In genomic region chr2:176752295-176752694, GRCh38 we compare ENCODE assay signal across 21 cellular contexts.
DNase-seq lines count a peak whose midpoint lies in the region; FAIRE-seq and TF ChIP-seq lines count a peak whose summit lies in the region.
"Had no signal": no experiment of that assay in that cellular context is flagged by ENCODE, and none has a peak within 500 bp of the region (broad histone marks: within the 10 kb centered on the region; RNA-seq: fewer than 3 reads in every experiment).

No MANE protein-coding gene starts in this region.

- no peaks in the 10 kb centered on the region for H3K36me3 ChIP-seq in A673 (ENCODE audit: insufficient read depth, low read length, poor library complexity, severe bottlenecking)
- 0 out of 2 replicates have a peak, but pooled peaks cover 4% of the 10 kb centered on the region for H3K36me3 ChIP-seq in Karpas-422 (ENCODE audit: insufficient read depth, low read length)
- peaks cover 13% of the 10 kb centered on the region for H3K36me3 ChIP-seq in OCI-LY7 (ENCODE audit: insufficient read depth, low read length)

- DNase-seq in A673 (ENCODE audit: low spot score) (no peak), Karpas-422 (no peak), NCI-H2227 (lab: John Stamatoyannopoulos, UW; ENCODE audit: unreplicated experiment) (peak; percentile 45), OCI-LY7 (ENCODE audit: low spot score) (no peak), head of caudate nucleus (no peak), frontal cortex (ENCODE audit: low spot score in 2 of 2) (no peak), hippocampal formation (lab: John Stamatoyannopoulos, UW) (no peak)
- DNase-seq: 8988T; C1 segment of cervical spinal cord; Calu3; CD4-positive, alpha-beta memory T cell; COR-L47; DMS53; DMS79 treated with DMSO at 0.1 percent for 48 hours; GF-D8; GM23248; H7; HCEC 1CT had no signal

- TF ChIP-seq CTCF in A673 (conservative IDR thresholded peaks at IDR 0.05; ENCODE audit: low read depth, low read length) (no peak), OCI-LY7 (conservative IDR thresholded peaks at IDR 0.05; ENCODE audit: low read length) (no peak)

- H3K9ac ChIP-seq in Karpas-422 (ENCODE audit: low read length), result peak overlapping the region; percentile 9
- H3K9ac ChIP-seq: GM23248 had no signal

- H3K4me3 ChIP-seq in A673 (ENCODE audit: low read depth, low read length, poor library complexity, severe bottlenecking), result no peak overlapping the region
- H3K4me3 ChIP-seq in Karpas-422 (ENCODE audit: low read length), result no peak overlapping the region
- no peak overlapping the region for H3K4me3 ChIP-seq in OCI-LY7 (ENCODE audit: low read depth, low read length, poor library complexity, severe bottlenecking)
- H3K4me3 ChIP-seq: A549, GM23248 had no signal

- intact Hi-C loops in A673 (cut with micrococcal nuclease; ENCODE audit: unreplicated experiment), result no loop called here
- intact Hi-C loops in OCI-LY7 (cut with micrococcal nuclease; ENCODE audit: unreplicated experiment), result no loop called here
- intact Hi-C loops in head of caudate nucleus (cut with DNase I), result no loop called here

- no peaks in the 10 kb centered on the region for H3K9me3 ChIP-seq in A673 (ENCODE audit: low read depth, low read length, poor library complexity, severe bottlenecking)
- no peaks in the 10 kb centered on the region for H3K9me3 ChIP-seq in Karpas-422 (ENCODE audit: low read length)
- H3K9me3 ChIP-seq in OCI-LY7 (ENCODE audit: low read length), result no peaks in the 10 kb centered on the region
- H3K9me3 ChIP-seq: A549 had no signal

- H3K9me2 ChIP-seq in Karpas-422 (replicated peaks; ENCODE audit: insufficient read depth, low read length) (no peaks in the 10 kb centered on the region), OCI-LY7 (ENCODE audit: insufficient read depth, low read length) (no peaks in the 10 kb centered on the region)

- H3K27ac ChIP-seq in A673 (ENCODE audit: low read depth, low read length, poor library complexity, severe bottlenecking), result peak overlapping the region; percentile 66
- peak overlapping the region; percentile 98 for H3K27ac ChIP-seq in Karpas-422 (ENCODE audit: low read length)
- no peak overlapping the region for H3K27ac ChIP-seq in OCI-LY7 (ENCODE audit: low read depth, low read length, poor library complexity, severe bottlenecking)
- H3K27ac ChIP-seq: A549, GM23248 had no signal

- no peaks in the 10 kb centered on the region for H4K20me1 ChIP-seq in Karpas-422 (ENCODE audit: insufficient read depth, low read depth, low read length)
- H4K20me1 ChIP-seq in OCI-LY7 (ENCODE audit: insufficient read depth, low read length), result no peaks in the 10 kb centered on the region

- FAIRE-seq in frontal cortex (lab: Jason Lieb, UNC), result no peak
- FAIRE-seq: A549, GM19239, H1 had no signal

- CTCF ChIA-PET in A673 (lab: Charles Lee) (no interaction called here), OCI-LY7 (lab: Charles Lee; ENCODE audit: unreplicated experiment) (no interaction called here)

- no TSS peak for BruUV-seq in A673 (replicated peaks; lab: Mats Ljungman, UMichigan)
- BruUV-seq in OCI-LY7 (replicated peaks; lab: Mats Ljungman, UMichigan), result no TSS peak

- H3K4me1 ChIP-seq in A673 (ENCODE audit: insufficient read depth, low read length, poor library complexity, severe bottlenecking) (peaks cover 95% of the 10 kb centered on the region), Karpas-422 (ENCODE audit: low read length) (peaks cover 98% of the 10 kb centered on the region), OCI-LY7 (ENCODE audit: insufficient read depth, low read length, poor library complexity, severe bottlenecking) (peaks cover 70% of the 10 kb centered on the region)
- H3K4me1 ChIP-seq: A549 had no signal

- peak overlapping the region; percentile 11 for H3K4me2 ChIP-seq in Karpas-422 (ENCODE audit: low read depth, low read length, poor library complexity, severe bottlenecking)
- H3K4me2 ChIP-seq in OCI-LY7 (ENCODE audit: low read length), result no peak overlapping the region
- H3K4me2 ChIP-seq: A549 had no signal

- POLR2A ChIA-PET in A673 (lab: Charles Lee; ENCODE audit: low non-redundant PET), result no interaction called here
- POLR2A ChIA-PET in OCI-LY7 (lab: Charles Lee), result interaction anchor here (0.7 kb wide), 2 partner anchors 9 to 16 kb away, joined by 3 read pairs; no protein-coding TSS in a partner anchor

- no peaks in the 10 kb centered on the region for H3K27me3 ChIP-seq in A673 (replicated peaks; ENCODE audit: insufficient read depth, low read depth, low read length, poor library complexity)
- H3K27me3 ChIP-seq in Karpas-422 (ENCODE audit: low read length), result no peaks in the 10 kb centered on the region

- H2AFZ ChIP-seq in Karpas-422 (ENCODE audit: low read length) (no peak overlapping the region), OCI-LY7 (ENCODE audit: low read length) (peak overlapping the region; percentile 70; the same call in 1 of the 2 replicates)
- H2AFZ ChIP-seq: GM23248 had no signal

- H3K79me2 ChIP-seq in Karpas-422 (ENCODE audit: low read length) (no peaks in the 10 kb centered on the region), OCI-LY7 (ENCODE audit: insufficient read depth, low read depth, low read length) (no peaks in the 10 kb centered on the region)
